In the genomic region with DNA sequence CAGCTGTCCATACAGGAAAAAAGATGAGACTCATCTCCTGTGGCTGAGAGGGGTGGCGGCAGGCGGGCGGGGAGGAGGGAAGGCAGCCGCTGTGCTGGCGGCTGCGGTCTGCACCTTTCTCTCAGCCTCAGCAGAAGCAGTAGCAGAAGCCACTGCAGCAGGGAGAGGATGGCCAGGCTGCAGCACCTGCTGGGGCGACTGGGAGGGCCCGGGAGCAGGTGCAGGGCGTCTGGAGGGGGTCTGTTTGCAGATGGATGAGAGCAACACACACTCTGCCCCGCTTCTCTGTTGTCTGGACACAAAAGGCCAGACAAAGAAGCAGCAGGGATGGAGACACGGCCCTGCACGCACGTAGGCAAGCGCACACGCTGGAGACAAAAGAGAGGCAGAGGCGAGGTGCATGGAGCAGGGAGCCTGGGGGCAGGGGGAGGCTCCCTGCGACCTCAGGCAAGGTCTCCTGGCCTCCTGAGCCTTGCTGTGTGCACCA, we compare ENCODE assay signal across 8 cellular contexts. TPM values are rescaled to one million over a fixed set of nuclear protein-coding genes. Genes with fewer than 3 reads are reported as not detected.
A peak's percentile ranks its signal among the peaks of the same experiment; 100 is the strongest.
DNase-seq lines count a peak whose midpoint lies in the region; ATAC-seq and TF ChIP-seq lines count a peak whose summit lies in the region.

No MANE protein-coding gene starts in this region.

- H4K5ac ChIP-seq in IMR-90 (ENCODE audit: low read depth, low read length) = no peak overlapping the region

- no peak overlapping the region for H3K4ac ChIP-seq in IMR-90 (ENCODE audit: low read depth, low read length)

- no peak overlapping the region for H3K56ac ChIP-seq in IMR-90 (ENCODE audit: extremely low read depth, insufficient read depth, low read length)

- no peak overlapping the region for H2BK5ac ChIP-seq in IMR-90 (ENCODE audit: low read depth, low read length, poor library complexity, severe bottlenecking)

- intact Hi-C loops in IMR-90 (cut with micrococcal nuclease) = no loop called here
- intact Hi-C loops in activated naive CD4-positive, alpha-beta T cell treated with anti-CD3 and anti-CD28 coated beads for 36 hours (cut with micrococcal nuclease) = no loop called here

- ATAC-seq in IMR-90 (ENCODE audit: low read depth) (no peak), esophagus mucosa (no peak), GM18870 (IDR thresholded peaks at IDR 0.05; ENCODE audit: unreplicated experiment) (no peak), GM19035 (IDR thresholded peaks at IDR 0.05; ENCODE audit: unreplicated experiment) (no peak)

- WGBS in IMR-90 (ENCODE audit: extremely low coverage in 2 of 2, insufficient read length in 1 of 2), 2 experiments = 24% methylated on average over 11 of the region's 17 CpGs; no CpG with 5 or more reads in 1 of the 2 experiments

- H3K9me3 ChIP-seq in IMR-90 (ENCODE audit: control insufficient read depth, insufficient read depth, low read length) = peaks cover 2% of the 10 kb centered on the region

- no peak overlapping the region for H3K23ac ChIP-seq in IMR-90 (ENCODE audit: low read depth, low read length)

- H3K4me1 Mint-ChIP-seq in activated naive CD4-positive, alpha-beta T cell treated with anti-CD3 and anti-CD28 coated beads for 36 hours (ENCODE audit: low read depth) = peaks cover 52% of the 10 kb centered on the region

- no peak overlapping the region for H3K9ac ChIP-seq in IMR-90 (ENCODE audit: low read depth, low read length)

- no peak overlapping the region for H4K8ac ChIP-seq in IMR-90 (ENCODE audit: low read depth in 2 of 2, low read length in 2 of 2)

- peaks cover 51% of the 10 kb centered on the region for H3K27me3 ChIP-seq in IMR-90 (ENCODE audit: control insufficient read depth, insufficient read depth, low read length)

- no peak for TF ChIP-seq RAD21 in IMR-90 (IDR thresholded peaks at IDR 0.05; ENCODE audit: low read length)

- TF ChIP-seq CTCF in IMR-90 (conservative IDR thresholded peaks at IDR 0.05; ENCODE audit: low read depth, low read length) = no peak

- POLR2A ChIA-PET in IMR-90 (lab: Charles Lee; ENCODE audit: unreplicated experiment) = no interaction called here

- no TSS peak for BruUV-seq in IMR-90 (replicated peaks; lab: Mats Ljungman, UMichigan)

- H2AK5ac ChIP-seq in IMR-90 (ENCODE audit: low read depth, low read length) = no peak overlapping the region

- peaks cover 5% of the 10 kb centered on the region for H3K27me3 Mint-ChIP-seq in activated naive CD4-positive, alpha-beta T cell treated with anti-CD3 and anti-CD28 coated beads for 36 hours (ENCODE audit: low read depth)

- no peak overlapping the region for H3K27ac Mint-ChIP-seq in activated naive CD4-positive, alpha-beta T cell treated with anti-CD3 and anti-CD28 coated beads for 36 hours

- H3K4me1 ChIP-seq in IMR-90 (ENCODE audit: control insufficient read depth, insufficient read depth, low read length) = peaks cover 6% of the 10 kb centered on the region

- H2BK20ac ChIP-seq in IMR-90 (ENCODE audit: low read depth, low read length) = no peak overlapping the region

- H3K4me3 ChIP-seq in IMR-90 (ENCODE audit: insufficient read depth, low read depth, low read length) = no peak overlapping the region

- H4K91ac ChIP-seq in IMR-90 (ENCODE audit: insufficient read depth, low read depth, low read length) = no peak overlapping the region

- H3K9me1 ChIP-seq in IMR-90 (ENCODE audit: insufficient read depth, low read length) = peaks cover 10% of the 10 kb centered on the region; the same call in 1 of the 2 replicates

- no peaks in the 10 kb centered on the region for H3K36me3 Mint-ChIP-seq in activated naive CD4-positive, alpha-beta T cell treated with anti-CD3 and anti-CD28 coated beads for 36 hours (ENCODE audit: low read depth)

- dilution Hi-C loops in IMR-90 (cut with HindIII; ENCODE audit: low sequenced_read_pairs, unreplicated experiment) = no loop called here

- in situ Hi-C loops in IMR-90 (cut with MboI; ENCODE audit: low sequenced_read_pairs) = no loop called here

- H2AFZ ChIP-seq in IMR-90 (replicated peaks; ENCODE audit: low read length, poor library complexity) = peak overlapping the region; percentile 61

- H3K27ac ChIP-seq in IMR-90 (ENCODE audit: insufficient read depth, low read length) = no peak overlapping the region

- H3K14ac ChIP-seq in IMR-90 (replicated peaks; ENCODE audit: low read depth, low read length) = no peak overlapping the region

- no peaks in the 10 kb centered on the region for H3K9me3 Mint-ChIP-seq in activated naive CD4-positive, alpha-beta T cell treated with anti-CD3 and anti-CD28 coated beads for 36 hours

- H4K20me1 ChIP-seq in IMR-90 (ENCODE audit: insufficient read depth, low read length) = no peaks in the 10 kb centered on the region

- no peak overlapping the region for H3K18ac ChIP-seq in IMR-90 (ENCODE audit: low read depth, low read length)

- H3K4me2 ChIP-seq in IMR-90 (ENCODE audit: low read depth, low read length) = no peak overlapping the region

- H3K36me3 ChIP-seq in IMR-90 (ENCODE audit: control insufficient read depth, insufficient read depth, low read length) = no peaks in the 10 kb centered on the region

- DNase-seq in IMR-90 (no peak), NCI-H748 (lab: John Stamatoyannopoulos, UW; ENCODE audit: unreplicated experiment) (peak; percentile 98), retina (peak; percentile 93), C1 segment of cervical spinal cord (lab: John Stamatoyannopoulos, UW) (no peak)
- DNase-seq in activated naive CD4-positive, alpha-beta T cell treated with anti-CD3 and anti-CD28 coated beads for 36 hours = peak; percentile 54

- H2AK9ac ChIP-seq in IMR-90 (replicated peaks; ENCODE audit: low read depth, low read length, poor library complexity) = peak overlapping the region; percentile 23

- CTCF ChIA-PET in IMR-90 (lab: Yijun Ruan, JAX) = no interaction called here
- CTCF ChIA-PET in activated naive CD4-positive, alpha-beta T cell treated with anti-CD3 and anti-CD28 coated beads for 36 hours (lab: Charles Lee) = no interaction called here

- no peak overlapping the region for H2BK15ac ChIP-seq in IMR-90 (ENCODE audit: low read depth, low read length)

- no peaks in the 10 kb centered on the region for H3K79me1 ChIP-seq in IMR-90 (ENCODE audit: low read depth in 1 of 2, low read length in 2 of 2)

- no peak overlapping the region for H2BK120ac ChIP-seq in IMR-90 (ENCODE audit: low read depth, low read length)

- no peak for TF ChIP-seq POLR2A in IMR-90 (IDR thresholded peaks at IDR 0.05; ENCODE audit: low read depth, low read length)

- H3K4me3 Mint-ChIP-seq in activated naive CD4-positive, alpha-beta T cell treated with anti-CD3 and anti-CD28 coated beads for 36 hours = no peak overlapping the region

TF ChIP-seq in IMR-90, 13 proteins besides CTCF, POLR2A, EP300 and RAD21:
- TF ChIP-seq USF2 (IDR thresholded peaks at IDR 0.05; ENCODE audit: low read depth, low read length) (no peak), SMC3 (IDR thresholded peaks at IDR 0.05; ENCODE audit: low read depth, low read length) (no peak), NFE2L2 (IDR thresholded peaks at IDR 0.05; ENCODE audit: low read depth, low read length) (no peak), CEBPB (IDR thresholded peaks at IDR 0.05; ENCODE audit: low read depth, low read length) (no peak)

RNA-seq across cellular contexts. Expression of gene MIAT, which starts 9.3 kb away (rescaled TPM):
- total RNA-seq in IMR-90 (2012; rRNA removed) = 0.54 and 1.1 TPM in 2 replicates
- polyA plus RNA-seq in IMR-90 (2012; rRNA removed) = 0.29 and 0.65 TPM in 2 replicates
- 0.03 and 0.09 TPM in 2 replicates for polyA plus RNA-seq in IMR-90 (2012; cell fraction: cytosol; rRNA removed)
- polyA plus RNA-seq in IMR-90 (2012; cell fraction: nucleus; rRNA removed; ENCODE audit: low replicate concordance) = 2.9 and 11.6 TPM in 2 replicates
- 10 to 100 TPM; 51.8 to 51.9 TPM for total RNA-seq in activated naive CD4-positive, alpha-beta T cell treated with anti-CD3 and anti-CD28 coated beads for 36 hours
- 1.1 TPM for total RNA-seq in esophagus mucosa

RNA-seq across cellular contexts. Expression of gene CRYBA4, which starts 26.3 kb away (rescaled TPM):
- total RNA-seq in IMR-90 (2012; rRNA removed) (not detected in 2 replicates), esophagus mucosa (not detected)
- not detected in 2 replicates for polyA plus RNA-seq in IMR-90 (2012; rRNA removed)
- polyA plus RNA-seq in IMR-90 (2012; cell fraction: cytosol; rRNA removed) = not detected in 2 replicates
- not detected in 2 replicates for polyA plus RNA-seq in IMR-90 (2012; cell fraction: nucleus; rRNA removed; ENCODE audit: low replicate concordance)
- total RNA-seq in activated naive CD4-positive, alpha-beta T cell treated with anti-CD3 and anti-CD28 coated beads for 36 hours = not detected

RNA-seq across cellular contexts. Expression of gene CRYBB1, which starts 30.2 kb away (rescaled TPM):
- total RNA-seq in IMR-90 (2012; rRNA removed) = not detected in 2 replicates
- polyA plus RNA-seq in IMR-90 (2012; rRNA removed) = not detected in 2 replicates
- polyA plus RNA-seq in IMR-90 (2012; cell fraction: cytosol; rRNA removed) = not detected in 2 replicates
- not detected in 2 replicates for polyA plus RNA-seq in IMR-90 (2012; cell fraction: nucleus; rRNA removed; ENCODE audit: low replicate concordance)
- total RNA-seq in activated naive CD4-positive, alpha-beta T cell treated with anti-CD3 and anti-CD28 coated beads for 36 hours = not detected
- total RNA-seq in esophagus mucosa = not detected

RNA-seq across cellular contexts. Expression of gene TPST2, which starts 58.1 kb away (rescaled TPM):
- total RNA-seq in IMR-90 (2012; rRNA removed) (41.7 and 42.5 TPM in 2 replicates), esophagus mucosa (17.5 TPM)
- polyA plus RNA-seq in IMR-90 (2012; rRNA removed) = 63.6 and 81.1 TPM in 2 replicates
- 84.8 and 101 TPM in 2 replicates for polyA plus RNA-seq in IMR-90 (2012; cell fraction: cytosol; rRNA removed)
- 50.0 and 85.2 TPM in 2 replicates for polyA plus RNA-seq in IMR-90 (2012; cell fraction: nucleus; rRNA removed; ENCODE audit: low replicate concordance)
- total RNA-seq in activated naive CD4-positive, alpha-beta T cell treated with anti-CD3 and anti-CD28 coated beads for 36 hours = 10 to 100 TPM; 21.0 to 21.9 TPM

Comparison
In these comparisons a context has a peak if more than half of its experiments do, and no peak if none do; other contexts are left out.
1. DNase-seq: peak in NCI-H748 (single experiment), activated naive CD4-positive, alpha-beta T cell treated with anti-CD3 and anti-CD28 coated beads for 36 hours (single experiment) and retina (single experiment); none in IMR-90 (single experiment) and C1 segment of cervical spinal cord (0 of 14).
2. RNA of gene MIAT, which starts 9.3 kb away (total RNA-seq): 51.8 to 51.9 TPM in activated naive CD4-positive, alpha-beta T cell treated with anti-CD3 and anti-CD28 coated beads for 36 hours; 1.1 TPM in esophagus mucosa (single experiment) and 0.54 to 1.1 TPM in IMR-90; every median in the first group is over 10 times any median in the second.